In the genomic region with DNA sequence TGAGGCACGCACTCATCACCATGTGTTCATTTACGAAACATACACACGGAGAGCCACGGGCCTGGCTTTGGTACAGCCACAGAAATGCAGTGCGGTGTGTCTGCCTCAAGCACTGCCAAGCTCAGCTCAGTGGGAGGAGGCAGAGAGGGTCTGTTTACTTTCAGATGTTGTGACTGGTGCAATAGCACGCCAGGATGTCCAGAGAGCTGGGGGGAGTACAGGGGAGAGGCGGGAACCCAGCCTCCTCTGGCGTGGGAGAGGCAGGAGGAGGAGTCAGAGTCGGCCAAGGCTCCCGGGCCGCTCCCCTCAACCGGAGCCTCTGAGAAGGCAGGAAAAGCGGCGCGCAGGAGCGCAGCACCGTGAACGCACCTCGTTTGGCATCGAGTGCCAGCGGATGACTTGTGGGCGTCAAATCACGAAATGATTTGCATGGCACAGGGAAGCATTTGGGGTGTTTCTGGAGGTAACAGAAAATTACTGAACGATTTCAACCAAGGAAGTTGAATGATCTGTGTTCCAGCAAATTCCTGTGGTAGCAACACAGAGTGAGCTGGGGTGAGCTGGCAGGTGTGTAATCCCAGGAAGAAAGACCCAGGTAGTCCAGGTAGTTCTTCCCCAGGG, we compare ENCODE assay signal across 9 cellular contexts.
DNase-seq lines count a peak whose midpoint lies in the region; ATAC-seq and TF ChIP-seq lines count a peak whose summit lies in the region.
"Had no signal": no experiment of that assay in that cellular context is flagged by ENCODE, and none has a peak within 500 bp of the region (broad histone marks: within the 10 kb centered on the region; RNA-seq: fewer than 3 reads in every experiment).

No MANE protein-coding gene starts in this region.

- 32 to 38% methylated on average over 24 of the region's 24 CpGs for WGBS in aorta, 2 donors

- H3K9me3 ChIP-seq in right atrium auricular region (no peaks in the 10 kb centered on the region), aorta (ENCODE audit: control insufficient read depth, low read length) (no peaks in the 10 kb centered on the region)

- ATAC-seq in Right ventricle myocardium inferior (peak; percentile 92), aorta (ENCODE audit: low FRiP score) (peak; percentile 22)

- no peak overlapping the region for H3K4me3 ChIP-seq in right atrium auricular region
- peak overlapping the region; percentile 36 for H3K4me3 ChIP-seq in WI38 (ENCODE audit: low read depth, low read length)
- no peak overlapping the region for H3K4me3 ChIP-seq in aorta (ENCODE audit: low read length in 2 of 2)
- H3K4me3 ChIP-seq: BLaER1 had no signal

- no peaks in the 10 kb centered on the region for H3K27me3 ChIP-seq in right atrium auricular region
- H3K27me3 ChIP-seq in aorta (ENCODE audit: control insufficient read depth in 1 of 2, insufficient read depth in 2 of 2, low read length in 1 of 2): no peaks in the 10 kb centered on the region
- H3K27me3 ChIP-seq: BLaER1 had no signal

- no peak for TF ChIP-seq CTCF in right atrium auricular region (IDR thresholded peaks at IDR 0.05)
- no peak for TF ChIP-seq CTCF in WI38 (IDR thresholded peaks at IDR 0.05; ENCODE audit: low read depth, low read length)

- intact Hi-C loops in Right ventricle myocardium inferior (cut with DNase I) (loop anchor here (10.0 kb wide), 1 partner anchor 1707 kb away; no protein-coding TSS in a partner anchor), aorta (cut with DNase I) (loop anchor here in 1 of 2 donors (10.0 kb wide), 1 partner anchor 477 kb away; no protein-coding TSS in a partner anchor), posterior vena cava (cut with DNase I) (no loop called here)

- peaks cover 4% of the 10 kb centered on the region for H3K36me3 ChIP-seq in right atrium auricular region
- H3K36me3 ChIP-seq in aorta (ENCODE audit: control insufficient read depth in 1 of 2, insufficient read depth in 2 of 2, low read length in 1 of 2): peaks cover 0 to 1% of the 10 kb centered on the region in 2 donors

- peaks cover 0 to 4% of the 10 kb centered on the region in 2 donors for H3K4me1 ChIP-seq in right atrium auricular region
- no peaks in the 10 kb centered on the region for H3K4me1 ChIP-seq in aorta (ENCODE audit: control insufficient read depth in 1 of 2, insufficient read depth in 2 of 2, low read length in 2 of 2)

- H3K27ac ChIP-seq in right atrium auricular region: no peak overlapping the region
- no peak overlapping the region for H3K27ac ChIP-seq in aorta (ENCODE audit: low read depth in 1 of 2, low read length in 2 of 2)
- H3K27ac ChIP-seq: BLaER1 had no signal

- DNase-seq in Right ventricle myocardium inferior (ENCODE audit: missing footprints) (no peak), right atrium auricular region (ENCODE audit: low spot score) (no peak), islet precursor cell (peak; percentile 93), aorta (peak in 1 of 2 donors; percentile 59), RPMI8226 (no peak), posterior vena cava (ENCODE audit: low spot score) (no peak), GF-D8 (lab: John Stamatoyannopoulos, UW) (no peak)
